In the genomic region with DNA sequence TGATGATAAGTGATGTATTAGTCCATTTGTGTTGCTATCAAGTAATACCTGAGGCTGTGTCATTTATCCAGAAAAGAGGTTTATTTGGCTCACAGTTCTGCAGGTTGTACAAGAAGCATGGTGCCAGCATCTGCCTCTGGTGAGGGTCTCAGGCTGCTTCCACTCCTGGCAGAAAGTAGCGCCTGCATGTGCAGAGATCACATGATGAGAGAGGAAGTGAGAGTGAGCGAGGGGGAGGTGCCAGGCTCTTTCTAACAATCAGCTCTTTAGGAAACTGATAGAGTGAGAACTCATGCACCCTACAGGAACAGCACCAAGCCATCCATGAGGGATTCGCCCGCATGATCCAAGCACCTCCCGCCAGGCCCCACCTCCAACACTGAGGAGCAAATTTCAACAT, we compare ENCODE assay signal across 24 cellular contexts. TPM values are rescaled to one million over a fixed set of nuclear protein-coding genes. Genes with fewer than 3 reads are reported as not detected.
DNase-seq lines count a peak whose midpoint lies in the region; ATAC-seq and TF ChIP-seq lines count a peak whose summit lies in the region.
"Had no signal": no experiment of that assay in that cellular context is flagged by ENCODE, and none has a peak within 500 bp of the region (broad histone marks: within the 10 kb centered on the region; RNA-seq: fewer than 3 reads in every experiment).

No MANE protein-coding gene starts in this region.

- no peak for ATAC-seq in activated naive CD4-positive, alpha-beta T cell treated with anti-CD3 and anti-CD28 coated beads, Interleukin-2, amount 50 U/mL, for 72 hours
- ATAC-seq in HG03521 (IDR thresholded peaks at IDR 0.05; ENCODE audit: unreplicated experiment): no peak
- ATAC-seq in HG02642 (IDR thresholded peaks at IDR 0.05; ENCODE audit: poor library complexity, unreplicated experiment): no peak
- ATAC-seq: esophagus mucosa, Panc1 had no signal

- H3K4me1 Mint-ChIP-seq in activated naive CD4-positive, alpha-beta T cell treated with anti-CD3 and anti-CD28 coated beads for 36 hours (ENCODE audit: low read depth): peaks cover 51% of the 10 kb centered on the region

- H3K9me3 Mint-ChIP-seq in activated naive CD4-positive, alpha-beta T cell treated with anti-CD3 and anti-CD28 coated beads for 36 hours: peaks cover 7% of the 10 kb centered on the region
- H3K9me3 Mint-ChIP-seq in activated naive CD4-positive, alpha-beta T cell treated with anti-CD3 and anti-CD28 coated beads, Interleukin-2, amount 50 U/mL, for 72 hours: peaks cover 0 to 23% of the 10 kb centered on the region in 2 donors

- no peak overlapping the region for H3K4me3 ChIP-seq in transverse colon
- H3K4me3 ChIP-seq: coronary artery, SJCRH30, stomach, upper lobe of left lung had no signal

- 67 to 91% methylated on average over 3 to 5 of the region's 5 CpGs for WGBS in transverse colon (ENCODE audit: low coverage in 1 of 2), 2 donors

- H3K4me3 Mint-ChIP-seq in activated naive CD4-positive, alpha-beta T cell treated with anti-CD3 and anti-CD28 coated beads for 36 hours: no peak overlapping the region
- H3K4me3 Mint-ChIP-seq: activated naive CD4-positive, alpha-beta T cell treated with anti-CD3 and anti-CD28 coated beads, Interleukin-2, amount 10 ng/mL, durations not matched to agents 7 days and 5 days had no signal

- in situ Hi-C loops in transverse colon (cut with MboI; ENCODE audit: low pct_ligation_motif_present in 1 of 4, low pct_unique_long_range_greater_than_20kb in 1 of 4, low sequenced_read_pairs in 3 of 4): no loop called here

- peaks cover 50% of the 10 kb centered on the region for H3K27me3 Mint-ChIP-seq in activated naive CD4-positive, alpha-beta T cell treated with anti-CD3 and anti-CD28 coated beads for 36 hours (ENCODE audit: low read depth)

- H3K27ac ChIP-seq in transverse colon: peak overlapping the region; percentile 51 to 68 (median 63)
- H3K27ac ChIP-seq: coronary artery, neutrophil, SJCRH30, upper lobe of left lung had no signal

- no peaks in the 10 kb centered on the region for H3K36me3 ChIP-seq in transverse colon
- H3K36me3 ChIP-seq: neutrophil, SJCRH30, stomach, upper lobe of left lung had no signal

- CTCF ChIA-PET in activated naive CD4-positive, alpha-beta T cell treated with anti-CD3 and anti-CD28 coated beads for 36 hours (lab: Charles Lee): no interaction called here

- peak; percentile 28 for DNase-seq in activated naive CD4-positive, alpha-beta T cell treated with anti-CD3 and anti-CD28 coated beads for 36 hours
- DNase-seq in activated naive CD4-positive, alpha-beta T cell treated with anti-CD3 and anti-CD28 coated beads, Interleukin-2, amount 50 U/mL, for 72 hours (ENCODE audit: low spot score in 2 of 2): no peak
- DNase-seq in OCI-M1 (lab: John Stamatoyannopoulos, UW) (peak; percentile 39), left kidney (ENCODE audit: low read depth, low spot score) (peak; percentile 22), transverse colon (no peak), NCI-H146 treated with DMSO at 0.1 percent for 48 hours (lab: John Stamatoyannopoulos, UW; ENCODE audit: unreplicated experiment) (no peak)
- DNase-seq: activated CD4-positive, alpha-beta T cell treated with anti-CD3 and anti-CD28 coated beads for 4 hours; activated naive CD4-positive, alpha-beta T cell treated with anti-CD3 and anti-CD28 coated beads, Interleukin-2, amount 10 ng/mL, durations not matched to agents 7 days and 5 days; DMS79; foreskin melanocyte; GOT3; hippocampal formation; NCI-H1436; SJCRH30; stomach; upper lobe of left lung had no signal

- intact Hi-C loops in activated naive CD4-positive, alpha-beta T cell treated with anti-CD3 and anti-CD28 coated beads for 36 hours (cut with micrococcal nuclease): loop anchor here (5.0 to 10.0 kb wide), 3 partner anchors 167 to 590 kb away; a partner anchor contains a TSS
- intact Hi-C loops in transverse colon (cut with DNase I; ENCODE audit: low total_unique reads): no loop called here

- no peak for TF ChIP-seq CTCF in transverse colon (IDR thresholded peaks at IDR 0.05)

- no peaks in the 10 kb centered on the region for H3K36me3 Mint-ChIP-seq in activated naive CD4-positive, alpha-beta T cell treated with anti-CD3 and anti-CD28 coated beads for 36 hours (ENCODE audit: low read depth)
- peaks cover 19 to 32% of the 10 kb centered on the region in 2 donors for H3K36me3 Mint-ChIP-seq in activated naive CD4-positive, alpha-beta T cell treated with anti-CD3 and anti-CD28 coated beads, Interleukin-2, amount 50 U/mL, for 72 hours

- H3K27ac Mint-ChIP-seq in activated naive CD4-positive, alpha-beta T cell treated with anti-CD3 and anti-CD28 coated beads for 36 hours: no peak overlapping the region
- H3K27ac Mint-ChIP-seq in activated naive CD4-positive, alpha-beta T cell treated with anti-CD3 and anti-CD28 coated beads, Interleukin-2, amount 50 U/mL, for 72 hours: no peak overlapping the region
- H3K27ac Mint-ChIP-seq: activated naive CD4-positive, alpha-beta T cell treated with anti-CD3 and anti-CD28 coated beads, Interleukin-2, amount 10 ng/mL, durations not matched to agents 7 days and 5 days; progenitor cell of endocrine pancreas had no signal

- H3K9me3 ChIP-seq in transverse colon: no peaks in the 10 kb centered on the region
- H3K9me3 ChIP-seq: neutrophil, SJCRH30, stomach, upper lobe of left lung had no signal

- peaks cover 6 to 49% (median 9%) of the 10 kb centered on the region in 4 donors for H3K4me1 ChIP-seq in transverse colon

- no peak for TF ChIP-seq POLR2A in transverse colon (IDR thresholded peaks at IDR 0.05)

- no peak for TF ChIP-seq EP300 in transverse colon (IDR thresholded peaks at IDR 0.05; ENCODE audit: low read depth)

- H3K27me3 ChIP-seq in transverse colon: no peaks in the 10 kb centered on the region
- H3K27me3 ChIP-seq: SJCRH30, upper lobe of left lung had no signal

RNA-seq across cellular contexts. Expression of a gene that starts 2.2 kb away (rescaled TPM):
- total RNA-seq in activated naive CD4-positive, alpha-beta T cell treated with anti-CD3 and anti-CD28 coated beads for 36 hours: under 1 TPM in 1 of 2 experiments, not detected in 1; 0.45 TPM
- under 1 TPM in 1 of 2 donors, not detected in 1; 0.27 TPM for total RNA-seq in activated naive CD4-positive, alpha-beta T cell treated with anti-CD3 and anti-CD28 coated beads, Interleukin-2, amount 50 U/mL, for 72 hours
- total RNA-seq in transverse colon: under 1 TPM in 2 of 4 donors, not detected in 2; 0.75 to 0.82 TPM
- total RNA-seq: T-helper 1 cell treated with Interleukin-12 subunit alpha and Interleukin-12 subunit beta and Interleukin-4 antibody, amounts not matched to agents 30 ng/mL and 1 ng/mL, for 36 hours had no signal

Comparison
In these comparisons a context has a peak if more than half of its experiments do, and no peak if none do; other contexts are left out.
1. DNase-seq: peak in activated naive CD4-positive, alpha-beta T cell treated with anti-CD3 and anti-CD28 coated beads for 36 hours (single experiment), OCI-M1 (single experiment) and left kidney (single experiment); none in activated naive CD4-positive, alpha-beta T cell treated with anti-CD3 and anti-CD28 coated beads, Interleukin-2, amount 50 U/mL, for 72 hours (0 of 2), transverse colon (single experiment) and NCI-H146 treated with DMSO at 0.1 percent for 48 hours (single experiment).